Comparison of ENCODE assay signal across 9 cellular contexts in the genomic region with DNA sequence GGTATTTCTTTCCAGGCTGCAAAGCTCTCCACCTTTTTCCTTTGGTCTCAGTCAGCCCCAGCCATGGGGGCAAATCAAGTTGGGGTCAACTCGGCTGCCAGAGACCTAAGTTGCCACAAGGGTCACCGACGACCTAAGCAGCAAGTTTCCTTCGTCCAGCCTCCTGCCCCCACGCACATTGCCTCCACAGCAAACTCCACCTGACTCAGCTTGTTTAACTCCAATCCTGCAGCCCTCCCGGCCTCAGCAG. TPM values are rescaled to one million over a fixed set of nuclear protein-coding genes. Genes with fewer than 3 reads are reported as not detected.
DNase-seq lines count a peak whose midpoint lies in the region; ATAC-seq and TF ChIP-seq lines count a peak whose summit lies in the region.
"Had no signal": no experiment of that assay in that cellular context is flagged by ENCODE, and none has a peak within 500 bp of the region (broad histone marks: within the 10 kb centered on the region; RNA-seq: fewer than 3 reads in every experiment).

No MANE protein-coding gene starts in this region.

- no peaks in the 10 kb centered on the region for H3K9me3 ChIP-seq in heart left ventricle
- H3K9me3 ChIP-seq in mesodermal cell (ENCODE audit: control insufficient read depth, low read length): no peaks in the 10 kb centered on the region
- H3K9me3 ChIP-seq in vagina: no peaks in the 10 kb centered on the region

- TF ChIP-seq CTCF in heart left ventricle (IDR thresholded peaks at IDR 0.05): no peak
- TF ChIP-seq CTCF in brain microvascular endothelial cell (IDR thresholded peaks at IDR 0.05; ENCODE audit: low read depth, low read length, missing control alignments): no peak
- TF ChIP-seq CTCF in vagina (IDR thresholded peaks at IDR 0.05): no peak

- H3K27me3 ChIP-seq in heart left ventricle: peaks cover 0 to 21% (median 0%) of the 10 kb centered on the region in 9 donors
- H3K27me3 ChIP-seq in brain microvascular endothelial cell (replicated peaks): no peaks in the 10 kb centered on the region
- H3K27me3 ChIP-seq in vagina: no peaks in the 10 kb centered on the region

- intact Hi-C loops in heart left ventricle (cut with DNase I): loop anchor here in 8 of 10 donors (5.0 to 10.0 kb wide), 7 partner anchors 121 to 471 kb away; a partner anchor contains a TSS
- intact Hi-C loops in Right ventricle myocardium superior (cut with DNase I): no loop called here
- intact Hi-C loops in vagina (cut with DNase I): no loop called here

- H3K4me3 ChIP-seq in heart left ventricle (peak overlapping the region; percentile 39 to 87 (median 74)), brain microvascular endothelial cell (ENCODE audit: low read depth, low read length) (peak overlapping the region; percentile 76), mesodermal cell (ENCODE audit: extremely low read depth, insufficient read depth, low read length, poor library complexity, severe bottlenecking) (peak overlapping the region; percentile 57), vagina (peak overlapping the region; percentile 66 to 78)

- DNase-seq in heart left ventricle (no peak), Right ventricle myocardium superior (no peak), brain microvascular endothelial cell (no peak), vagina (ENCODE audit: extremely low spot score in 2 of 2) (no peak), SK-N-DZ (ENCODE audit: low spot score) (no peak), dedifferentiated amniotic fluid mesenchymal stem cell (ENCODE audit: extremely low spot score) (no peak), activated gamma-delta T cell treated with Interleukin-2 at 50 U/mL for 16 hours (no peak)
- DNase-seq: GF-D8 had no signal

- in situ Hi-C loops in brain microvascular endothelial cell (cut with HindIII; ENCODE audit: low pct_ligation_motif_present, low sequenced_read_pairs): no loop called here

- no peak for TF ChIP-seq POLR2A in heart left ventricle (IDR thresholded peaks at IDR 0.05)
- no peak for TF ChIP-seq POLR2A in vagina (IDR thresholded peaks at IDR 0.05)

- ATAC-seq in heart left ventricle: no peak
- no peak for ATAC-seq in Right ventricle myocardium superior (ENCODE audit: poor library complexity)

- 0 to 3% (median 0%) methylated on average over 6 of the region's 6 CpGs for WGBS in heart left ventricle, 4 donors
- WGBS in mesodermal cell (ENCODE audit: insufficient coverage in 2 of 2), 2 experiments: 0% methylated on average over 4 to 6 of the region's 6 CpGs

- H3K36me3 ChIP-seq in heart left ventricle: no peaks in the 10 kb centered on the region
- no peaks in the 10 kb centered on the region for H3K36me3 ChIP-seq in brain microvascular endothelial cell (replicated peaks)
- H3K36me3 ChIP-seq in mesodermal cell (ENCODE audit: control insufficient read depth, insufficient read depth, low read length): no peaks in the 10 kb centered on the region
- H3K36me3 ChIP-seq in vagina: no peaks in the 10 kb centered on the region

- H3K4me1 ChIP-seq in heart left ventricle (peaks cover 0 to 30% (median 10%) of the 10 kb centered on the region in 12 donors), mesodermal cell (ENCODE audit: control insufficient read depth, insufficient read depth, low read length, poor library complexity, severe bottlenecking) (peaks cover 5% of the 10 kb centered on the region), vagina (peaks cover 9% of the 10 kb centered on the region)

- peak overlapping the region in 1 of 12 donors; percentile 51 for H3K27ac ChIP-seq in heart left ventricle
- H3K27ac ChIP-seq in brain microvascular endothelial cell: no peak overlapping the region
- H3K27ac ChIP-seq in mesodermal cell (ENCODE audit: low read depth, low read length, severe bottlenecking): no peak overlapping the region
- H3K27ac ChIP-seq in vagina: no peak overlapping the region

RNA-seq across cellular contexts. Expression of a gene that starts 0.8 kb away (rescaled TPM):
- total RNA-seq in heart left ventricle: 1 to 10 TPM in 8 of 9 donors, under 1 TPM in 1; 0.96 to 3.6 (median 2.1) TPM
- polyA plus RNA-seq in heart left ventricle: 1 to 10 TPM; 1.8 to 2.0 TPM
- 1.2 TPM for total RNA-seq in Right ventricle myocardium superior
- 13.9 TPM for polyA plus RNA-seq in mesodermal cell (2013, experiment 1 of 2)
- 13.7 TPM for polyA plus RNA-seq in mesodermal cell (2013, experiment 2 of 2)
- 2.7 TPM for total RNA-seq in vagina
- 7.9 and 8.6 TPM in 2 replicates for polyA plus RNA-seq in SK-N-DZ (2014; cell fraction: cytosol; rRNA removed)
- polyA plus RNA-seq in SK-N-DZ (2014; cell fraction: nucleus; rRNA removed): 2.3 and 4.3 TPM in 2 replicates

Comparison
In these comparisons a context has a peak if more than half of its experiments do, and no peak if none do; other contexts are left out.
1. intact Hi-C loops: an anchor here in heart left ventricle (5.0 to 10.0 kb wide); none called in Right ventricle myocardium superior and vagina.